ENCODE assay signal across 1 cellular context in genomic region chr12:4252595-4252994, GRCh38.
TF ChIP-seq lines count a peak whose summit lies in the region.

No MANE protein-coding gene starts in this region.

TF ChIP-seq in GM23338, 12 proteins besides CTCF, POLR2A, EP300 and RAD21 (continued from another document):
- TF ChIP-seq ZNF462 (CRISPR knock-in tag; IDR thresholded peaks at IDR 0.05) (no peak), EZH2 (IDR thresholded peaks at IDR 0.05; ENCODE audit: low read depth, unreplicated experiment) (no peak), STAT1 (IDR thresholded peaks at IDR 0.05; ENCODE audit: unreplicated experiment) (no peak), NANOG (IDR thresholded peaks at IDR 0.05; ENCODE audit: borderline replicate concordance) (no peak), ZNF331 (CRISPR knock-in tag; IDR thresholded peaks at IDR 0.05; ENCODE audit: low read depth) (no peak), EZH2phosphoT487 (IDR thresholded peaks at IDR 0.05; ENCODE audit: unreplicated experiment) (no peak), ETS1 (IDR thresholded peaks at IDR 0.05) (no peak)
